9 cellular contexts compared by ENCODE assay signal in genomic region chr12:122022393-122023338, GRCh38. TPM values are rescaled to one million over a fixed set of nuclear protein-coding genes. Genes with fewer than 3 reads are reported as not detected.
A peak's percentile ranks its signal among the peaks of the same experiment; 100 is the strongest.
DNase-seq lines count a peak whose midpoint lies in the region; ATAC-seq, FAIRE-seq and TF ChIP-seq lines count a peak whose summit lies in the region.
"Had no signal": no experiment of that assay in that cellular context is flagged by ENCODE, and none has a peak within 500 bp of the region (broad histone marks: within the 10 kb centered on the region; RNA-seq: fewer than 3 reads in every experiment).

No MANE protein-coding gene starts in this region.

- no peak for TF ChIP-seq EP300 in GM12878 (IDR thresholded peaks at IDR 0.05; ENCODE audit: borderline replicate concordance in 1 of 2, control insufficient read depth in 1 of 2, low read depth in 2 of 2, low read length in 2 of 2)

- H3K9ac ChIP-seq in GM12878 (ENCODE audit: control insufficient read depth, insufficient read depth, low read length) (peak overlapping the region; percentile 36; the same call in 1 of the 2 replicates), iPS-18a (ENCODE audit: low read length) (peak overlapping the region; percentile 87)

- in situ Hi-C loops in GM12878 (cut with MboI) = no loop called here

- H4K20me1 ChIP-seq in GM12878 (ENCODE audit: control insufficient read depth, insufficient read depth) = no peaks in the 10 kb centered on the region; the same call in 1 of the 2 replicates

- peak overlapping the region; percentile 64 for H3K4me2 ChIP-seq in GM12878 (ENCODE audit: control insufficient read depth, insufficient read depth)

- H3K9me3 ChIP-seq in GM12878 (replicated peaks; ENCODE audit: control insufficient read depth, insufficient read depth, low read length) (peaks cover 5% of the 10 kb centered on the region), iPS-18a (ENCODE audit: control insufficient read depth, low read depth, low read length) (no peaks in the 10 kb centered on the region)

- peak; percentile 24 for DNase-seq in NCI-H2196 (lab: John Stamatoyannopoulos, UW; ENCODE audit: unreplicated experiment)
- no peak for DNase-seq in NCI-H2196 treated with DMSO at 0.1 percent for 48 hours (lab: John Stamatoyannopoulos, UW; ENCODE audit: unreplicated experiment)
- DNase-seq in OCI-M1 (lab: John Stamatoyannopoulos, UW) = peak; percentile 33
- no peak for DNase-seq in GM12878 (ENCODE audit: low read depth, low spot score)
- DNase-seq in skeletal muscle cell (ENCODE audit: low read depth) = no peak
- DNase-seq in GM12892 (ENCODE audit: insufficient read length) = no peak

- no peak overlapping the region for H2AFZ ChIP-seq in GM12878 (ENCODE audit: control insufficient read depth, low read depth, low read length)

- RAD21 ChIA-PET in GM12878 (lab: Charles Lee; ENCODE audit: unreplicated experiment) = interaction anchor here (0.6 to 2.1 kb wide), 3 partner anchors 31 to 104 kb away, joined by 3 to 8 read pairs (median 7); partner anchors contain the start of gene CFAP251

- H3K36me3 ChIP-seq in GM12878 (ENCODE audit: control insufficient read depth in 2 of 2, insufficient read depth in 2 of 2, low read length in 1 of 2) (no peaks in the 10 kb centered on the region), iPS-18a (ENCODE audit: control insufficient read depth, low read depth, low read length) (no peaks in the 10 kb centered on the region)

- H3K27ac ChIP-seq in GM12878 (ENCODE audit: control insufficient read depth, insufficient read depth) = no peak overlapping the region
- no peak overlapping the region for H3K27ac ChIP-seq in iPS-18a (ENCODE audit: low read length)

- ATAC-seq in GM12878 (no peak), GM21723 (IDR thresholded peaks at IDR 0.05; ENCODE audit: unreplicated experiment) (no peak)

- POLR2A ChIA-PET in GM12878 (lab: Charles Lee) = interaction anchor here (2.6 kb wide), 1 partner anchor 31 kb away, joined by 9 read pairs; no protein-coding TSS in a partner anchor

- no peak for FAIRE-seq in GM12878 (lab: Jason Lieb, UNC)
- FAIRE-seq in GM12892 (lab: Jason Lieb, UNC) = no peak
- FAIRE-seq: endometrium had no signal

- no peak for TF ChIP-seq RAD21 in GM12878 (IDR thresholded peaks at IDR 0.05; ENCODE audit: insufficient read depth, low read depth, low read length)

- TF ChIP-seq CTCF in GM12878 (IDR thresholded peaks at IDR 0.05 in 2 of 3, conservative IDR thresholded peaks at IDR 0.05 in 1 of 3; ENCODE audit: control insufficient read depth in 2 of 3, extremely low read depth in 1 of 3, insufficient read depth in 1 of 3, low read depth in 3 of 3, low read length in 3 of 3) = no peak

- 2% methylated on average over 67 of the region's 124 CpGs for WGBS in GM12878 (ENCODE audit: insufficient coverage, insufficient replicate concordance, low lambda C conversion rate, missing lambda C conversion rate)

- H3K79me2 ChIP-seq in GM12878 (ENCODE audit: control insufficient read depth, insufficient read depth, low read length) = no peaks in the 10 kb centered on the region

- TF ChIP-seq POLR2A in GM12878 (IDR thresholded peaks at IDR 0.05; ENCODE audit: low read depth, low read length) (no peak; the same call in none of the 2 replicates), GM12892 (IDR thresholded peaks at IDR 0.05; ENCODE audit: low read depth, low read length) (no peak)

- CTCF ChIA-PET in GM12878 (lab: Yijun Ruan, JAX) = interaction anchor here (1.0 to 1.7 kb wide), 2 partner anchors 26 to 31 kb away, joined by 3 to 4 read pairs; no protein-coding TSS in a partner anchor

- H3K4me1 ChIP-seq in GM12878 (ENCODE audit: control insufficient read depth, insufficient read depth, low read length) = peaks cover 19% of the 10 kb centered on the region
- H3K4me1 ChIP-seq in iPS-18a (ENCODE audit: control insufficient read depth, low read depth, low read length) = peaks cover 4% of the 10 kb centered on the region

- peaks cover 3 to 17% of the 10 kb centered on the region in 2 experiments for H3K27me3 ChIP-seq in GM12878 (replicated peaks in 1 of 2; ENCODE audit: control insufficient read depth in 2 of 2, insufficient read depth in 2 of 2, low read length in 1 of 2)
- H3K27me3 ChIP-seq in iPS-18a (ENCODE audit: control insufficient read depth, insufficient read depth, low read length) = peaks cover 31% of the 10 kb centered on the region

- intact Hi-C loops in GM12878 (cut with micrococcal nuclease; ENCODE audit: unreplicated experiment) = no loop called here

- no TSS peak for BruUV-seq in GM12878 (replicated peaks; lab: Mats Ljungman, UMichigan)

- SMC1A ChIA-PET in GM12878 (lab: Charles Lee; ENCODE audit: uncharacterized antibody, unreplicated experiment) = interaction anchor here (1.5 kb wide), 1 partner anchor 31 kb away, joined by 6 read pairs; no protein-coding TSS in a partner anchor

- H3K4me3 ChIP-seq in GM12878 = peak overlapping the region; percentile 65; the same call in 1 of the 2 replicates
- H3K4me3 ChIP-seq in iPS-18a (ENCODE audit: low read length) = peak overlapping the region; percentile 77
- peak overlapping the region; percentile 58 for H3K4me3 ChIP-seq in skeletal muscle cell (ENCODE audit: low read depth, low read length)

TF ChIP-seq in GM12878, 131 proteins besides CTCF, POLR2A, EP300 and RAD21:
- TF ChIP-seq DPF2 (IDR thresholded peaks at IDR 0.05) (0 out of 2 replicates have a peak, but pooled peaks have one; percentile 32), IKZF2 (IDR thresholded peaks at IDR 0.05) (no peak)

RNA-seq across cellular contexts. Expression of gene BCL7A, which starts 1.0 kb away (rescaled TPM):
- total RNA-seq in GM12878 (2013; cell fraction: nucleolus; rRNA removed) = 11.6 and 13.4 TPM in 2 replicates
- total RNA-seq in GM12878 (2014; rRNA removed) (12.4 and 14.1 TPM in 2 replicates), GM12878 (2014; rRNA removed; fragmentation: Illumina TruSeq; extraction: Trizol) (8.8 and 9.6 TPM in 2 replicates), GM12878 (2021) (13.8 and 17.2 TPM in 2 replicates)
- 2.3 TPM for polyA plus RNA-seq in GM12878 (2011; ENCODE audit: low read depth)
- polyA plus RNA-seq in GM12878 (2011; rRNA removed) (1.3 TPM in 2 replicates), GM12878 (2014; fragmentation: Illumina TruSeq; extraction: Trizol) (9.4 and 11.8 TPM in 2 replicates), GM12878 (2014; fragmentation: Nextera tagmentation; extraction: Ambion mirVana) (under 1 TPM; 0.37 to 0.69 TPM), GM12878 (2014; rRNA removed) (13.7 and 14.6 TPM in 2 replicates), GM12878 (2016; fragmentation: Nextera tagmentation; extraction: Ambion mirVana) (10 to 100 TPM; 11.6 to 11.9 TPM)
- 1.9 and 2.0 TPM in 2 replicates for polyA plus RNA-seq in GM12878 (2011; cell fraction: cytosol; rRNA removed)
- polyA plus RNA-seq in GM12878 (2011; cell fraction: nucleus; rRNA removed) = 2.1 and 2.7 TPM in 2 replicates
- 5.7 and 6.4 TPM in 2 replicates for polyA plus RNA-seq in GM12878 (2012)
- polyA minus RNA-seq in GM12878 (2011; rRNA and poly(A)+ RNA removed) = 0.59 and 1.3 TPM in 2 replicates
- polyA minus RNA-seq in GM12878 (2011; cell fraction: cytosol; rRNA and poly(A)+ RNA removed) = 0.40 and 1.1 TPM in 2 replicates
- polyA minus RNA-seq in GM12878 (2011; cell fraction: nucleus; rRNA and poly(A)+ RNA removed) = 0.60 and 0.67 TPM in 2 replicates
- polyA plus RNA-seq in GM12892 (2012; ENCODE audit: missing spikeins) = 6.7 TPM

RNA-seq across cellular contexts. Expression of gene MLXIP, which starts 55.9 kb away (rescaled TPM):
- 28.2 and 30.8 TPM in 2 replicates for total RNA-seq in GM12878 (2013; cell fraction: nucleolus; rRNA removed)
- total RNA-seq in GM12878 (2014; rRNA removed) (5.4 and 7.9 TPM in 2 replicates), GM12878 (2014; rRNA removed; fragmentation: Illumina TruSeq; extraction: Trizol) (8.9 and 9.7 TPM in 2 replicates), GM12878 (2021) (23.7 and 24.9 TPM in 2 replicates)
- polyA plus RNA-seq in GM12878 (2011; ENCODE audit: low read depth) = 3.2 TPM
- polyA plus RNA-seq in GM12878 (2011; rRNA removed) (1.0 and 1.9 TPM in 2 replicates), GM12878 (2014; fragmentation: Illumina TruSeq; extraction: Trizol) (7.5 and 12.1 TPM in 2 replicates), GM12878 (2014; fragmentation: Nextera tagmentation; extraction: Ambion mirVana) (1 to 10 TPM; 1.1 to 1.2 TPM), GM12878 (2014; rRNA removed) (12.5 and 15.1 TPM in 2 replicates), GM12878 (2016; fragmentation: Nextera tagmentation; extraction: Ambion mirVana) (1 to 10 TPM; 4.7 to 6.2 TPM)
- 1.7 and 2.1 TPM in 2 replicates for polyA plus RNA-seq in GM12878 (2011; cell fraction: cytosol; rRNA removed)
- 9.5 and 15.5 TPM in 2 replicates for polyA plus RNA-seq in GM12878 (2011; cell fraction: nucleus; rRNA removed)
- polyA plus RNA-seq in GM12878 (2012) = 6.3 and 7.2 TPM in 2 replicates
- polyA minus RNA-seq in GM12878 (2011; rRNA and poly(A)+ RNA removed) = 3.4 and 4.9 TPM in 2 replicates
- 4.1 and 5.2 TPM in 2 replicates for polyA minus RNA-seq in GM12878 (2011; cell fraction: cytosol; rRNA and poly(A)+ RNA removed)
- 7.6 and 8.1 TPM in 2 replicates for polyA minus RNA-seq in GM12878 (2011; cell fraction: nucleus; rRNA and poly(A)+ RNA removed)
- polyA plus RNA-seq in GM12892 (2012; ENCODE audit: missing spikeins) = 4.2 TPM

Comparison
In these comparisons a context has a peak if more than half of its experiments do, and no peak if none do; other contexts are left out.
1. DNase-seq: peak in NCI-H2196 (single experiment) and OCI-M1 (single experiment); none in NCI-H2196 treated with DMSO at 0.1 percent for 48 hours (single experiment), GM12878 (single experiment), skeletal muscle cell (single experiment) and GM12892 (single experiment).
2. Peak in every context shown above with its lines, with median percentiles within 50 percentile points of each other: H3K4me3 ChIP-seq.